In the genomic region with DNA sequence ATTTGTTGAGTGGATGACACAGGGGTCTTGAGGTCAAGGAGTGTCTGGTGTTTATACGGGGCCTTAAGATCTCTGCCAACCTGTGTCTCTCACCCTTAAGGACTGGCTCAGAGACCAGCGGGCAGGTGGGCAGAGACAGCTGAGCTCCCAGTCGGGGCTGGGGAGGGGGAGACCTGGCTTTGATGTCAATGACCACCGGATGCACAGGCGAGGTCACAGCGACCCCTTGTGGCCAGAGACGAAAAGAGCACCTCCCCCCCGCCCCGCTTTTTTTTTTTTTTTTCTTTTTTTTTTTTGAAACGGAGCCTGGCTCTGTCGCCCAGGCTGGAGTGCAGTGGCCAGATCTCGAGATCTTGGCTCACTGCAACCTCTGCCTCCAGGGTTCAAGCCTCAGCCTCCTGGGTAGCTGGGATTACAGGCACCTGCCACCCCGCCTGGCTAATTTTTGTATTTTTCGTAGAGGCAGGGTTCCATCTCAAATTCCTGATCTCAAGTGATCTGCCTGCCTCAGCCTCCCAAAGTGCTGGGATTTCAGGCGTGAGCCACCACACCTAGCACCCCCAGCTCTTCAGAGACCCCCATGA, we compare ENCODE assay signal across 1 cellular context.
TF ChIP-seq lines count a peak whose summit lies in the region.

No MANE protein-coding gene starts in this region.

TF ChIP-seq in A549, 52 proteins besides CTCF, POLR2A, EP300 and RAD21:
- TF ChIP-seq JUNB (IDR thresholded peaks at IDR 0.05), result no peak
- TF ChIP-seq SMC3 (IDR thresholded peaks at IDR 0.05), result 0 out of 3 replicates have a peak, but pooled peaks have one; percentile 22
